12 cellular contexts compared by ENCODE assay signal in genomic region chr11:130765951-130766649, GRCh38.
DNase-seq lines count a peak whose midpoint lies in the region; ATAC-seq, FAIRE-seq and TF ChIP-seq lines count a peak whose summit lies in the region.
"Had no signal": no experiment of that assay in that cellular context is flagged by ENCODE, and none has a peak within 500 bp of the region (broad histone marks: within the 10 kb centered on the region; RNA-seq: fewer than 3 reads in every experiment).

No MANE protein-coding gene starts in this region.

- H3K4me3 ChIP-seq in fibroblast of lung (replicated peaks in 1 of 4; ENCODE audit: control extremely low read depth in 1 of 4, insufficient read depth in 1 of 4, low read depth in 3 of 4, low read length in 4 of 4) (no peak overlapping the region), heart left ventricle (no peak overlapping the region)
- H3K4me3 ChIP-seq: left lung had no signal

- peak; percentile 79 for FAIRE-seq in GM18507 (lab: Jason Lieb, UNC)
- FAIRE-seq: endothelial cell of umbilical vein had no signal

- CTCF ChIA-PET in activated naive CD4-positive, alpha-beta T cell treated with anti-CD3 and anti-CD28 coated beads, Interleukin-2, amount 10 ng/mL, durations not matched to agents 7 days and 5 days (lab: Charles Lee): no interaction called here

- WGBS in heart left ventricle, 4 donors: 76 to 79% (median 77%) methylated on average over 5 of the region's 5 CpGs

- H3K36me3 Mint-ChIP-seq in activated naive CD4-positive, alpha-beta T cell treated with anti-CD3 and anti-CD28 coated beads, Interleukin-2, amount 10 ng/mL, durations not matched to agents 7 days and 5 days: no peaks in the 10 kb centered on the region

- no peak overlapping the region for H3K9ac ChIP-seq in fibroblast of lung (ENCODE audit: insufficient read depth, low read length)

- no peaks in the 10 kb centered on the region for H4K20me1 ChIP-seq in fibroblast of lung (ENCODE audit: control insufficient read depth, extremely low read depth, insufficient read depth, low read length)

- DNase-seq in GM18507 (ENCODE audit: extremely low spot score, insufficient read length, low read depth): no peak
- peak; percentile 36 to 43 for DNase-seq in fibroblast of lung (ENCODE audit: low read depth in 2 of 2)
- DNase-seq in heart left ventricle: no peak
- DNase-seq in globus pallidus (ENCODE audit: low spot score): no peak
- DNase-seq in activated naive CD4-positive, alpha-beta T cell treated with anti-CD3 and anti-CD28 coated beads, Interleukin-2, amount 10 ng/mL, durations not matched to agents 7 days and 5 days: no peak
- DNase-seq in hepatic stellate cell (ENCODE audit: low spot score): no peak
- DNase-seq: activated naive CD4-positive, alpha-beta T cell treated with anti-CD3 and anti-CD28 coated beads, Interleukin-2, amount 50 U/mL, for 16 hours; left lung; WERI-Rb-1 had no signal

- H3K79me2 ChIP-seq in fibroblast of lung (ENCODE audit: control insufficient read depth, insufficient read depth, low read length): no peaks in the 10 kb centered on the region

- H3K9me3 ChIP-seq in fibroblast of lung (ENCODE audit: control insufficient read depth, insufficient read depth, low read depth, low read length) (no peaks in the 10 kb centered on the region), heart left ventricle (peaks cover 0 to 6% (median 0%) of the 10 kb centered on the region in 12 donors)
- H3K9me3 ChIP-seq: left lung had no signal

- H3K27me3 ChIP-seq in fibroblast of lung (ENCODE audit: control insufficient read depth, insufficient read depth, low read length): no peaks in the 10 kb centered on the region
- no peaks in the 10 kb centered on the region for H3K27me3 ChIP-seq in heart left ventricle
- H3K27me3 ChIP-seq: left lung had no signal

- H3K27ac ChIP-seq in fibroblast of lung (ENCODE audit: insufficient read depth, low read length) (no peak overlapping the region), heart left ventricle (no peak overlapping the region)
- H3K27ac ChIP-seq: left lung, WERI-Rb-1 had no signal

- H3K27ac Mint-ChIP-seq in activated naive CD4-positive, alpha-beta T cell treated with anti-CD3 and anti-CD28 coated beads, Interleukin-2, amount 10 ng/mL, durations not matched to agents 7 days and 5 days: no peak overlapping the region

- H3K4me3 Mint-ChIP-seq in activated naive CD4-positive, alpha-beta T cell treated with anti-CD3 and anti-CD28 coated beads, Interleukin-2, amount 10 ng/mL, durations not matched to agents 7 days and 5 days: no peak overlapping the region

- H3K36me3 ChIP-seq in fibroblast of lung (ENCODE audit: control insufficient read depth, insufficient read depth, low read length) (no peaks in the 10 kb centered on the region), heart left ventricle (no peaks in the 10 kb centered on the region)
- H3K36me3 ChIP-seq: left lung, WERI-Rb-1 had no signal

- no peak overlapping the region for H3K4me2 ChIP-seq in fibroblast of lung (ENCODE audit: extremely low read depth, insufficient read depth, low read length)

- peaks cover 11% of the 10 kb centered on the region for H3K4me1 Mint-ChIP-seq in activated naive CD4-positive, alpha-beta T cell treated with anti-CD3 and anti-CD28 coated beads, Interleukin-2, amount 10 ng/mL, durations not matched to agents 7 days and 5 days

- peak; percentile 87 for ATAC-seq in GM21390 (IDR thresholded peaks at IDR 0.05; ENCODE audit: unreplicated experiment)
- ATAC-seq in HG03354 (IDR thresholded peaks at IDR 0.05; ENCODE audit: poor library complexity, severe bottlenecking, unreplicated experiment): peak; percentile 74
- ATAC-seq in heart left ventricle: no peak
- ATAC-seq: left lung had no signal

- H3K9me3 Mint-ChIP-seq in activated naive CD4-positive, alpha-beta T cell treated with anti-CD3 and anti-CD28 coated beads, Interleukin-2, amount 10 ng/mL, durations not matched to agents 7 days and 5 days: no peaks in the 10 kb centered on the region

- intact Hi-C loops in heart left ventricle (cut with DNase I): no loop called here

- H3K27me3 Mint-ChIP-seq in activated naive CD4-positive, alpha-beta T cell treated with anti-CD3 and anti-CD28 coated beads, Interleukin-2, amount 10 ng/mL, durations not matched to agents 7 days and 5 days: peaks cover 8% of the 10 kb centered on the region

- no peak for TF ChIP-seq POLR2A in heart left ventricle (IDR thresholded peaks at IDR 0.05)

- TF ChIP-seq CTCF in fibroblast of lung (conservative IDR thresholded peaks at IDR 0.05 in 1 of 2, IDR thresholded peaks at IDR 0.05 in 1 of 2; ENCODE audit: low read depth in 1 of 2, low read length in 2 of 2) (no peak), heart left ventricle (IDR thresholded peaks at IDR 0.05) (no peak)

- no peak overlapping the region for H2AFZ ChIP-seq in fibroblast of lung (ENCODE audit: low read length)

- H3K4me1 ChIP-seq in fibroblast of lung (ENCODE audit: control insufficient read depth, extremely low read depth, insufficient read depth, low read length): peaks cover 2% of the 10 kb centered on the region
- peaks cover 0 to 9% (median 0%) of the 10 kb centered on the region in 12 donors for H3K4me1 ChIP-seq in heart left ventricle
- H3K4me1 ChIP-seq: left lung had no signal

Comparison
In these comparisons a context has a peak if more than half of its experiments do, and no peak if none do; other contexts are left out.
1. DNase-seq: peak in fibroblast of lung (2 of 2); none in GM18507 (single experiment), heart left ventricle (0 of 5), globus pallidus (single experiment), activated naive CD4-positive, alpha-beta T cell treated with anti-CD3 and anti-CD28 coated beads, Interleukin-2, amount 10 ng/mL, durations not matched to agents 7 days and 5 days (single experiment) and hepatic stellate cell (single experiment).
2. ATAC-seq: peak in GM21390 (single experiment) and HG03354 (single experiment); none in heart left ventricle (0 of 4).